ENCODE assay signal across 30 cellular contexts in the genomic region with DNA sequence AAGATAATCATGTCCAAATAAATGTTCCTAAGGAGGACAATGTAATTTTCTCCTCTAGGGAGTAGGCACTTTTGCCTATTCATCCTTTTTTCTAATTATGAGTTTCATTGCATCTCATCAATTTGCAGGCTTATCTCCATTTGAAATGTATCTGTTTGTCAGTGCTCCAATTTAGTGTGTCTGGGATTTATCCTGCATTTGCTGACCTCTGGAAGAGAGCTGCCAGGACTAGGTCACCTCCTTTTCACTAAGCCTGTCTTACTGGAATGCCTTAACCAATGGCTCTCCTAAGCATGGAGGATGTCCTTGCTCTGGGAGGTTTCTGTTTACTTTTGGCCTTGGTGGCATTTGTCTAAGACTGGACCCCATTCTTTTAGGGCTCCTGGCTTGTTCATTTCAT.
"Had no signal": no experiment of that assay in that cellular context is flagged by ENCODE, and none has a peak within 500 bp of the region (broad histone marks: within the 10 kb centered on the region; RNA-seq: fewer than 3 reads in every experiment).

No MANE protein-coding gene starts in this region.

- H3K36me3 Mint-ChIP-seq: activated naive CD8-positive, alpha-beta T cell treated with anti-CD3 and anti-CD28 coated beads for 36 hours had no signal

- H3K9me3 Mint-ChIP-seq: activated naive CD8-positive, alpha-beta T cell treated with anti-CD3 and anti-CD28 coated beads for 36 hours had no signal

- H3K27me3 ChIP-seq: ascending aorta, breast epithelium, SJSA1 had no signal

- H3K27me3 Mint-ChIP-seq: activated CD8-positive, alpha-beta T cell treated with anti-CD3 and anti-CD28 coated beads for 36 hours; activated naive CD8-positive, alpha-beta T cell treated with anti-CD3 and anti-CD28 coated beads for 36 hours; activated T-helper 17 cell treated with anti-CD3 and anti-CD28 coated beads, Interleukin-2, amount 50 U/mL, for 72 hours had no signal

- H3K36me3 ChIP-seq: ascending aorta, breast epithelium, SJSA1, WERI-Rb-1 had no signal

- DNase-seq: activated CD4-positive, alpha-beta T cell treated with anti-CD3 and anti-CD28 coated beads for 1 hour; activated CD4-positive, alpha-beta T cell treated with anti-CD3 and anti-CD28 coated beads for 48 hours; activated CD4-positive, alpha-beta T cell treated with anti-CD3 and anti-CD28 coated beads, Interleukin-2, amount 50 U/mL, for 4 hours; activated CD4-positive, CD25-positive, alpha-beta regulatory T cell; activated CD8-positive, alpha-beta T cell treated with anti-CD3 and anti-CD28 coated beads for 36 hours; activated effector memory CD4-positive, alpha-beta T cell treated with anti-CD3 and anti-CD28 coated beads, Interleukin-2, amount 50 U/mL, for 16 hours; activated naive CD4-positive, alpha-beta T cell; activated naive CD4-positive, alpha-beta T cell treated with anti-CD3 and anti-CD28 coated beads, Interleukin-2, amount 50 U/mL, for 16 hours; activated naive CD8-positive, alpha-beta T cell treated with anti-CD3 and anti-CD28 coated beads for 36 hours; activated T-cell treated with anti-CD3 and anti-CD28 coated beads, Interleukin-2, amount 50 U/mL, for 1 hour; activated T-cell treated with anti-CD3 and anti-CD28 coated beads, Interleukin-2, amount 50 U/mL, for 72 hours; amniotic stem cell; central memory CD4-positive, alpha-beta T cell; IMR-90; NCI-H1092 treated with DMSO at 0.1 percent for 48 hours; NCI-H1417; NCI-H1694 treated with DMSO at 0.1 percent for 48 hours; NCI-H2029; NCI-H510A; NCI-H526; NCI-H748 treated with DMSO at 0.1 percent for 48 hours; OCI-M1; SHP77 treated with DMSO at 0.1 percent for 48 hours; T1000; WERI-Rb-1 had no signal

- H3K27ac Mint-ChIP-seq: activated CD8-positive, alpha-beta T cell treated with anti-CD3 and anti-CD28 coated beads for 36 hours; activated naive CD8-positive, alpha-beta T cell treated with anti-CD3 and anti-CD28 coated beads for 36 hours; activated T-cell treated with anti-CD3 and anti-CD28 coated beads, Interleukin-2, amount 50 U/mL, for 72 hours; activated T-helper 17 cell treated with anti-CD3 and anti-CD28 coated beads, Interleukin-2, amount 50 U/mL, for 72 hours had no signal

- H3K4me3 ChIP-seq: ascending aorta, breast epithelium, K562, SJSA1 had no signal

- H3K9me3 ChIP-seq: ascending aorta, breast epithelium, SJSA1 had no signal

- H3K4me1 ChIP-seq: ascending aorta, breast epithelium, SJSA1 had no signal

- H3K4me3 Mint-ChIP-seq: activated CD8-positive, alpha-beta T cell treated with anti-CD3 and anti-CD28 coated beads for 36 hours; activated naive CD8-positive, alpha-beta T cell treated with anti-CD3 and anti-CD28 coated beads for 36 hours; activated T-cell treated with anti-CD3 and anti-CD28 coated beads, Interleukin-2, amount 50 U/mL, for 72 hours; activated T-helper 17 cell treated with anti-CD3 and anti-CD28 coated beads, Interleukin-2, amount 50 U/mL, for 72 hours had no signal

- H3K27ac ChIP-seq: ascending aorta, breast epithelium, SJSA1, WERI-Rb-1 had no signal

- H3K4me1 Mint-ChIP-seq: activated naive CD8-positive, alpha-beta T cell treated with anti-CD3 and anti-CD28 coated beads for 36 hours; activated T-helper 17 cell treated with anti-CD3 and anti-CD28 coated beads, Interleukin-2, amount 50 U/mL, for 72 hours had no signal

- ATAC-seq: activated CD8-positive, alpha-beta T cell treated with anti-CD3 and anti-CD28 coated beads for 36 hours; activated T-cell treated with anti-CD3 and anti-CD28 coated beads, Interleukin-2, amount 50 U/mL, for 72 hours; activated T-helper 17 cell treated with anti-CD3 and anti-CD28 coated beads, Interleukin-2, amount 50 U/mL, for 72 hours; K562 had no signal
